ENCODE assay signal across 8 cellular contexts in the genomic region with DNA sequence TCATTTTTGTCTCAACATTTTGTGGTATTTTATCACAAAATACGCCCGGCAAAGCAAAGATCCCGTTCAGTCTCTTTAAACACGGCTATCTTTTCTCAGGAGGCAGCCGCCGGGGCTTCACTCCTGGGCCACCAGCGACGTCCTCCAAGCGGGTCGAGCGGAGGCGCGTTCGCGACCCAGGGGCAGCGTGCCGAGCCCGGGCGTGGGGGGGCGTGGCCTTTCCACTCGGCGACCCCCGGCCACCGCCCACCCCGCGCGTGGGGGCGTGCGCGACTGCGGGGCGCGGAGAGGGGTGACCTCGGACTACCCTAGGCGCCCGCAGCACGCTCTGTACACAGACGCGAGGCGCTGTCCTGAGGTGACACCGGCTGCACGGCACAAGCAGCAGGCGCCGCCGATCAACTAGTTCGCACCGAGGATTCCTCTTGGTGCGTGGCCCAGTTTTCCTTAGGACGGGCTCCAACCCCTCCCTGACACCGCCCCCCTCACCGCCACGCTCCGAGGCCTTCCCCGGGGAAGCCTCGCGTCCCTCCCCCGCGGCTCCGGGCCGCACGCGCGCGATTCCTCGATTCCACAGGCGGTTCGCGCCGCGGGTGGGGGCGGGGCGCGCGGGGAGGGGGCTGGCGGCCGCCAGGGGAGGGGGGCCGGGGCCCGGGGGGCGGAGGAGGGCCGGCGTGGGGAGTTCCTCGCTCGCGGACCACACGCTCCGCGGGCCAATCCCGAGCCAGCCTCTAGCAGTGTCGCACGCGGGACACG. TPM values are rescaled to one million over a fixed set of nuclear protein-coding genes. Genes with fewer than 3 reads are reported as not detected.
DNase-seq lines count a peak whose midpoint lies in the region; ATAC-seq and TF ChIP-seq lines count a peak whose summit lies in the region.

No MANE protein-coding gene starts in this region.

- H3K9me3 Mint-ChIP-seq in activated CD4-positive, alpha-beta memory T cell treated with anti-CD3 and anti-CD28 coated beads for 36 hours: no peaks in the 10 kb centered on the region
- H3K9me3 Mint-ChIP-seq in endodermal cell (no peaks in the 10 kb centered on the region), mesothelial cell of epicardium (no peaks in the 10 kb centered on the region)
- H3K9me3 Mint-ChIP-seq in stimulated activated memory B cell treated with anti-CD40 and anti-IgM and Interleukin-4, amounts not matched to agents 10 μg/mL and 1 μg/mL and 100 μg/mL, for 72 hours: no peaks in the 10 kb centered on the region

- peak overlapping the region; percentile 13 for H3K27ac ChIP-seq in endodermal cell (ENCODE audit: low read depth, low read length)

- POLR2A ChIA-PET in activated CD4-positive, alpha-beta memory T cell treated with anti-CD3 and anti-CD28 coated beads for 36 hours (lab: Charles Lee): interaction anchor here (0.8 to 1.2 kb wide), 4 partner anchors 13 to 517 kb away, joined by 3 to 8 read pairs (median 3); no protein-coding TSS in a partner anchor

- peaks cover 1% of the 10 kb centered on the region for H3K27me3 Mint-ChIP-seq in activated CD4-positive, alpha-beta memory T cell treated with anti-CD3 and anti-CD28 coated beads for 36 hours
- no peaks in the 10 kb centered on the region for H3K27me3 Mint-ChIP-seq in endodermal cell (ENCODE audit: insufficient read depth)
- H3K27me3 Mint-ChIP-seq in mesothelial cell of epicardium (ENCODE audit: low read depth): no peaks in the 10 kb centered on the region
- H3K27me3 Mint-ChIP-seq in stimulated activated memory B cell treated with anti-CD40 and anti-IgM and Interleukin-4, amounts not matched to agents 10 μg/mL and 1 μg/mL and 100 μg/mL, for 72 hours: no peaks in the 10 kb centered on the region

- CTCF ChIA-PET in activated CD4-positive, alpha-beta memory T cell treated with anti-CD3 and anti-CD28 coated beads for 36 hours (lab: Charles Lee): no interaction called here

- H3K4me1 Mint-ChIP-seq in activated CD4-positive, alpha-beta memory T cell treated with anti-CD3 and anti-CD28 coated beads for 36 hours (ENCODE audit: low read depth): peaks cover 12% of the 10 kb centered on the region
- peaks cover 35% of the 10 kb centered on the region for H3K4me1 Mint-ChIP-seq in endodermal cell
- peaks cover 27% of the 10 kb centered on the region for H3K4me1 Mint-ChIP-seq in mesothelial cell of epicardium
- peaks cover 26% of the 10 kb centered on the region for H3K4me1 Mint-ChIP-seq in stimulated activated memory B cell treated with anti-CD40 and anti-IgM and Interleukin-4, amounts not matched to agents 10 μg/mL and 1 μg/mL and 100 μg/mL, for 72 hours

- peak; percentile 18 for ATAC-seq in HG02840 (IDR thresholded peaks at IDR 0.05; ENCODE audit: low FRiP score, unreplicated experiment)
- ATAC-seq in stimulated activated memory B cell treated with anti-CD40 and anti-IgM and Interleukin-4, amounts not matched to agents 10 μg/mL and 1 μg/mL and 100 μg/mL, for 72 hours: peak; percentile 47

- no peaks in the 10 kb centered on the region for H3K27me3 ChIP-seq in endodermal cell (ENCODE audit: control insufficient read depth, insufficient read depth, low read length, poor library complexity, severe bottlenecking)

- DNase-seq in NCI-H187 (lab: John Stamatoyannopoulos, UW) (peak; percentile 19 to 35), NCI-H187 treated with DMSO at 0.1 percent for 48 hours (lab: John Stamatoyannopoulos, UW) (no peak), NCI-H2227 treated with DMSO at 0.1 percent for 48 hours (lab: John Stamatoyannopoulos, UW) (peak; percentile 41), endodermal cell (peak; percentile 87), mesothelial cell of epicardium (ENCODE audit: low spot score in 2 of 2, unreplicated experiment in 2 of 2) (peak; percentile 36 to 71)
- DNase-seq in activated CD4-positive, alpha-beta memory T cell treated with anti-CD3 and anti-CD28 coated beads for 36 hours: peak; percentile 70

- H3K4me3 ChIP-seq in endodermal cell (ENCODE audit: low read length): peak overlapping the region; percentile 100

- TF ChIP-seq CTCF in endodermal cell (conservative IDR thresholded peaks at IDR 0.05): no peak
- TF ChIP-seq CTCF in mesothelial cell of epicardium (IDR thresholded peaks at IDR 0.05; ENCODE audit: unreplicated experiment): no peak

- peak overlapping the region; percentile 44 for H3K9ac ChIP-seq in endodermal cell (ENCODE audit: extremely low read depth, low read length, poor library complexity, severe bottlenecking)

- peak overlapping the region; percentile 94 for H3K27ac Mint-ChIP-seq in activated CD4-positive, alpha-beta memory T cell treated with anti-CD3 and anti-CD28 coated beads for 36 hours
- H3K27ac Mint-ChIP-seq in endodermal cell (peak overlapping the region; percentile 96), mesothelial cell of epicardium (peak overlapping the region; percentile 68)
- peak overlapping the region; percentile 98 for H3K27ac Mint-ChIP-seq in stimulated activated memory B cell treated with anti-CD40 and anti-IgM and Interleukin-4, amounts not matched to agents 10 μg/mL and 1 μg/mL and 100 μg/mL, for 72 hours

- H3K4me1 ChIP-seq in endodermal cell (ENCODE audit: control insufficient read depth, insufficient read depth, low read length): peaks cover 9% of the 10 kb centered on the region

- peaks cover 28% of the 10 kb centered on the region for H3K36me3 Mint-ChIP-seq in activated CD4-positive, alpha-beta memory T cell treated with anti-CD3 and anti-CD28 coated beads for 36 hours
- H3K36me3 Mint-ChIP-seq in endodermal cell (ENCODE audit: low read depth): no peaks in the 10 kb centered on the region
- H3K36me3 Mint-ChIP-seq in mesothelial cell of epicardium: no peaks in the 10 kb centered on the region
- H3K36me3 Mint-ChIP-seq in stimulated activated memory B cell treated with anti-CD40 and anti-IgM and Interleukin-4, amounts not matched to agents 10 μg/mL and 1 μg/mL and 100 μg/mL, for 72 hours: peaks cover 5% of the 10 kb centered on the region

- intact Hi-C loops in activated CD4-positive, alpha-beta memory T cell treated with anti-CD3 and anti-CD28 coated beads for 36 hours (cut with micrococcal nuclease): loop anchor here (1.0 to 5.0 kb wide), 7 partner anchors 60 to 1518 kb away; partner anchors contain the start of gene ATXN1

- H3K4me3 Mint-ChIP-seq in activated CD4-positive, alpha-beta memory T cell treated with anti-CD3 and anti-CD28 coated beads for 36 hours: peak overlapping the region; percentile 100
- H3K4me3 Mint-ChIP-seq in endodermal cell (peak overlapping the region; percentile 89), mesothelial cell of epicardium (peak overlapping the region; percentile 99)
- H3K4me3 Mint-ChIP-seq in stimulated activated memory B cell treated with anti-CD40 and anti-IgM and Interleukin-4, amounts not matched to agents 10 μg/mL and 1 μg/mL and 100 μg/mL, for 72 hours: peak overlapping the region; percentile 99

- 0 to 1% methylated on average over 17 to 86 of the region's 92 CpGs for WGBS in endodermal cell (ENCODE audit: insufficient coverage in 1 of 2, insufficient read length in 1 of 2), 2 experiments

- no peaks in the 10 kb centered on the region for H3K36me3 ChIP-seq in endodermal cell (ENCODE audit: control insufficient read depth, insufficient read depth, low read length)

- no peaks in the 10 kb centered on the region for H3K9me3 ChIP-seq in endodermal cell (ENCODE audit: control insufficient read depth, low read length)

RNA-seq across cellular contexts. Expression of gene JARID2, which starts 1.1 kb away (rescaled TPM):
- 10 to 100 TPM; 41.4 to 44.0 TPM for total RNA-seq in activated CD4-positive, alpha-beta memory T cell treated with anti-CD3 and anti-CD28 coated beads for 36 hours
- total RNA-seq in endodermal cell (10 to 100 TPM; 42.5 to 77.0 TPM), mesothelial cell of epicardium (35.2 to 36.3 TPM (median 35.3 TPM) in 3 replicates)
- polyA plus RNA-seq in endodermal cell (2013, experiment 1 of 2): 45.4 TPM
- polyA plus RNA-seq in endodermal cell (2013, experiment 2 of 2): 43.3 TPM
